14 cellular contexts compared by ENCODE assay signal in genomic region chr4:81215936-81216335, GRCh38. TPM values are rescaled to one million over a fixed set of nuclear protein-coding genes. Genes with fewer than 3 reads are reported as not detected.
DNase-seq lines count a peak whose midpoint lies in the region; ATAC-seq and TF ChIP-seq lines count a peak whose summit lies in the region.
"Had no signal": no experiment of that assay in that cellular context is flagged by ENCODE, and none has a peak within 500 bp of the region (broad histone marks: within the 10 kb centered on the region; RNA-seq: fewer than 3 reads in every experiment).

No MANE protein-coding gene starts in this region.

- H4K20me1 ChIP-seq in hepatocyte (ENCODE audit: insufficient read depth, poor library complexity, severe bottlenecking): no peaks in the 10 kb centered on the region

- H3K4me3 ChIP-seq in WERI-Rb-1 (ENCODE audit: low read depth, low read length) (peak overlapping the region; percentile 51), hepatocyte (no peak overlapping the region)
- H3K4me3 ChIP-seq: K562, uterus had no signal

- no peaks in the 10 kb centered on the region for H3K9me3 ChIP-seq in WERI-Rb-1 (ENCODE audit: severe bottlenecking)
- no peaks in the 10 kb centered on the region for H3K9me3 ChIP-seq in hepatocyte (ENCODE audit: low read depth)
- H3K9me3 ChIP-seq: colonic mucosa, uterus had no signal

- H3K4me2 ChIP-seq in hepatocyte: peak overlapping the region; percentile 95

- H3K36me3 Mint-ChIP-seq in activated CD8-positive, alpha-beta T cell treated with anti-CD3 and anti-CD28 coated beads for 36 hours (ENCODE audit: low read depth): no peaks in the 10 kb centered on the region
- H3K36me3 Mint-ChIP-seq in activated CD8-positive, alpha-beta T cell treated with anti-CD3 and anti-CD28 coated beads, Interleukin-2, amount 10 ng/mL, durations not matched to agents 7 days and 5 days (ENCODE audit: low read depth): no peaks in the 10 kb centered on the region
- no peaks in the 10 kb centered on the region for H3K36me3 Mint-ChIP-seq in stimulated activated effector memory CD8-positive, alpha-beta T cell treated with anti-CD3 and anti-CD28 coated beads, Interleukin-12 subunit alpha, Interleukin-12 subunit beta, amount 100 ng/mL, for 72 hours

- CTCF ChIA-PET in activated CD8-positive, alpha-beta T cell treated with anti-CD3 and anti-CD28 coated beads for 36 hours (lab: Charles Lee): interaction anchor here (1.2 kb wide), 1 partner anchor 56 kb away, joined by 3 read pairs; no protein-coding TSS in a partner anchor
- CTCF ChIA-PET in activated CD8-positive, alpha-beta T cell treated with anti-CD3 and anti-CD28 coated beads, Interleukin-2, amount 10 ng/mL, durations not matched to agents 7 days and 5 days (lab: Charles Lee): no interaction called here

- TF ChIP-seq CTCF in activated CD8-positive, alpha-beta T cell treated with anti-CD3 and anti-CD28 coated beads for 36 hours (IDR thresholded peaks at IDR 0.05): no peak
- TF ChIP-seq CTCF in WERI-Rb-1 (IDR thresholded peaks at IDR 0.05; ENCODE audit: low read depth, low read length): no peak
- TF ChIP-seq CTCF in hepatocyte (IDR thresholded peaks at IDR 0.05; ENCODE audit: poor library complexity): peak; percentile 8

- H3K27me3 ChIP-seq in WERI-Rb-1 (ENCODE audit: insufficient read depth, low read depth, severe bottlenecking) (no peaks in the 10 kb centered on the region), hepatocyte (peaks cover 46% of the 10 kb centered on the region)
- H3K27me3 ChIP-seq: uterus had no signal

- intact Hi-C loops in activated CD8-positive, alpha-beta T cell treated with anti-CD3 and anti-CD28 coated beads for 36 hours (cut with micrococcal nuclease): no loop called here

- peaks cover 12% of the 10 kb centered on the region for H3K4me1 Mint-ChIP-seq in activated CD8-positive, alpha-beta T cell treated with anti-CD3 and anti-CD28 coated beads for 36 hours (ENCODE audit: low read depth)
- H3K4me1 Mint-ChIP-seq in activated CD8-positive, alpha-beta T cell treated with anti-CD3 and anti-CD28 coated beads, Interleukin-2, amount 10 ng/mL, durations not matched to agents 7 days and 5 days (ENCODE audit: low read depth): peaks cover 10% of the 10 kb centered on the region
- peaks cover 4% of the 10 kb centered on the region for H3K4me1 Mint-ChIP-seq in stimulated activated effector memory CD8-positive, alpha-beta T cell treated with anti-CD3 and anti-CD28 coated beads, Interleukin-12 subunit alpha, Interleukin-12 subunit beta, amount 100 ng/mL, for 72 hours

- WGBS in hepatocyte (ENCODE audit: low lambda C conversion rate, missing lambda C conversion rate): 56% methylated on average over 4 of the region's 4 CpGs

- H3K27me3 Mint-ChIP-seq in activated CD8-positive, alpha-beta T cell treated with anti-CD3 and anti-CD28 coated beads for 36 hours: peaks cover 40% of the 10 kb centered on the region
- H3K27me3 Mint-ChIP-seq in activated CD8-positive, alpha-beta T cell treated with anti-CD3 and anti-CD28 coated beads, Interleukin-2, amount 10 ng/mL, durations not matched to agents 7 days and 5 days (ENCODE audit: low read depth): peaks cover 33% of the 10 kb centered on the region

- peak overlapping the region; percentile 75 for H2AFZ ChIP-seq in hepatocyte

- peak overlapping the region; percentile 33 for H3K4me3 Mint-ChIP-seq in activated CD8-positive, alpha-beta T cell treated with anti-CD3 and anti-CD28 coated beads for 36 hours
- H3K4me3 Mint-ChIP-seq in activated CD8-positive, alpha-beta T cell treated with anti-CD3 and anti-CD28 coated beads, Interleukin-2, amount 10 ng/mL, durations not matched to agents 7 days and 5 days: no peak overlapping the region
- peak overlapping the region; percentile 6 for H3K4me3 Mint-ChIP-seq in stimulated activated effector memory CD8-positive, alpha-beta T cell treated with anti-CD3 and anti-CD28 coated beads, Interleukin-12 subunit alpha, Interleukin-12 subunit beta, amount 100 ng/mL, for 72 hours

- H3K4me1 ChIP-seq in hepatocyte (ENCODE audit: insufficient read depth): peaks cover 7% of the 10 kb centered on the region
- H3K4me1 ChIP-seq: colonic mucosa had no signal

- DNase-seq in activated CD8-positive, alpha-beta T cell treated with anti-CD3 and anti-CD28 coated beads for 36 hours: no peak
- DNase-seq in activated CD8-positive, alpha-beta T cell treated with anti-CD3 and anti-CD28 coated beads, Interleukin-2, amount 10 ng/mL, durations not matched to agents 7 days and 5 days: no peak
- DNase-seq in WERI-Rb-1: no peak
- no peak for DNase-seq in hepatocyte (ENCODE audit: low spot score)
- no peak for DNase-seq in stimulated activated effector memory CD8-positive, alpha-beta T cell treated with anti-CD3 and anti-CD28 coated beads, Interleukin-12 subunit alpha, Interleukin-12 subunit beta, amount 100 ng/mL, for 72 hours (ENCODE audit: low spot score in 2 of 2)
- DNase-seq in NAMALWA (ENCODE audit: low spot score): no peak
- DNase-seq in stimulated activated CD4-positive, alpha-beta T cell treated with anti-CD3 and anti-CD28 coated beads, Interleukin-4, amount 100 ng/mL, for 4 hours: no peak
- DNase-seq: activated CD4-positive, alpha-beta memory T cell treated with anti-CD3 and anti-CD28 coated beads, Interleukin-2, amount 10 ng/mL, durations not matched to agents 7 days and 5 days; activated naive CD4-positive, alpha-beta T cell treated with anti-CD3 and anti-CD28 coated beads, Interleukin-2, amount 50 U/mL, for 16 hours; stimulated activated CD4-positive, alpha-beta T cell treated with anti-CD3 and anti-CD28 coated beads, Interleukin-12 subunit alpha, Interleukin-12 subunit beta, amount 100 ng/mL, for 4 hours; uterus had no signal

- no peak for ATAC-seq in activated CD8-positive, alpha-beta T cell treated with anti-CD3 and anti-CD28 coated beads for 36 hours
- no peak for ATAC-seq in activated CD8-positive, alpha-beta T cell treated with anti-CD3 and anti-CD28 coated beads, Interleukin-2, amount 10 ng/mL, durations not matched to agents 7 days and 5 days
- ATAC-seq in stimulated activated effector memory CD8-positive, alpha-beta T cell treated with anti-CD3 and anti-CD28 coated beads, Interleukin-12 subunit alpha, Interleukin-12 subunit beta, amount 100 ng/mL, for 72 hours: no peak
- no peak for ATAC-seq in GM21786 (IDR thresholded peaks at IDR 0.05; ENCODE audit: unreplicated experiment)
- ATAC-seq: K562 had no signal

- H3K27ac ChIP-seq in WERI-Rb-1: no peak overlapping the region
- H3K27ac ChIP-seq in hepatocyte: peak overlapping the region; percentile 89
- H3K27ac ChIP-seq: colonic mucosa, uterus had no signal

- POLR2A ChIA-PET in activated CD8-positive, alpha-beta T cell treated with anti-CD3 and anti-CD28 coated beads for 36 hours (lab: Charles Lee): interaction anchor here (0.7 kb wide), 1 partner anchor 16 kb away, joined by 3 read pairs; no protein-coding TSS in a partner anchor
- POLR2A ChIA-PET in activated CD8-positive, alpha-beta T cell treated with anti-CD3 and anti-CD28 coated beads, Interleukin-2, amount 10 ng/mL, durations not matched to agents 7 days and 5 days (lab: Charles Lee): no interaction called here

- H3K79me2 ChIP-seq in hepatocyte: peaks cover 19% of the 10 kb centered on the region

- no peaks in the 10 kb centered on the region for H3K9me2 ChIP-seq in hepatocyte (replicated peaks; ENCODE audit: insufficient read depth)

- H3K36me3 ChIP-seq in WERI-Rb-1 (no peaks in the 10 kb centered on the region), hepatocyte (replicated peaks; ENCODE audit: insufficient read depth, low read depth) (no peaks in the 10 kb centered on the region)
- H3K36me3 ChIP-seq: colonic mucosa, uterus had no signal

- no peak overlapping the region for H3K27ac Mint-ChIP-seq in activated CD8-positive, alpha-beta T cell treated with anti-CD3 and anti-CD28 coated beads for 36 hours
- H3K27ac Mint-ChIP-seq in activated CD8-positive, alpha-beta T cell treated with anti-CD3 and anti-CD28 coated beads, Interleukin-2, amount 10 ng/mL, durations not matched to agents 7 days and 5 days: no peak overlapping the region
- no peak overlapping the region for H3K27ac Mint-ChIP-seq in stimulated activated effector memory CD8-positive, alpha-beta T cell treated with anti-CD3 and anti-CD28 coated beads, Interleukin-12 subunit alpha, Interleukin-12 subunit beta, amount 100 ng/mL, for 72 hours
- H3K27ac Mint-ChIP-seq: activated CD4-positive, alpha-beta memory T cell treated with anti-CD3 and anti-CD28 coated beads, Interleukin-2, amount 10 ng/mL, durations not matched to agents 7 days and 5 days had no signal

- H3K9me3 Mint-ChIP-seq in activated CD8-positive, alpha-beta T cell treated with anti-CD3 and anti-CD28 coated beads for 36 hours: no peaks in the 10 kb centered on the region
- no peaks in the 10 kb centered on the region for H3K9me3 Mint-ChIP-seq in activated CD8-positive, alpha-beta T cell treated with anti-CD3 and anti-CD28 coated beads, Interleukin-2, amount 10 ng/mL, durations not matched to agents 7 days and 5 days (ENCODE audit: insufficient read depth)
- H3K9me3 Mint-ChIP-seq in stimulated activated effector memory CD8-positive, alpha-beta T cell treated with anti-CD3 and anti-CD28 coated beads, Interleukin-12 subunit alpha, Interleukin-12 subunit beta, amount 100 ng/mL, for 72 hours: peaks cover 2% of the 10 kb centered on the region
- H3K9me3 Mint-ChIP-seq: activated CD4-positive, alpha-beta memory T cell treated with anti-CD3 and anti-CD28 coated beads, Interleukin-2, amount 10 ng/mL, durations not matched to agents 7 days and 5 days had no signal

RNA-seq across cellular contexts. Expression of gene PRKG2, which starts 0.9 kb away (rescaled TPM):
- under 1 TPM; 0.54 to 0.63 TPM for total RNA-seq in activated CD8-positive, alpha-beta T cell treated with anti-CD3 and anti-CD28 coated beads for 36 hours
- under 1 TPM; 0.23 to 0.26 TPM for total RNA-seq in activated CD8-positive, alpha-beta T cell treated with anti-CD3 and anti-CD28 coated beads, Interleukin-2, amount 10 ng/mL, durations not matched to agents 7 days and 5 days
- 16.6 and 17.4 TPM in 2 replicates for total RNA-seq in hepatocyte
- 4.6 and 6.7 TPM in 2 replicates for polyA plus RNA-seq in hepatocyte

Comparison
In these comparisons a context has a peak if more than half of its experiments do, and no peak if none do; other contexts are left out.
1. RNA of gene PRKG2, which starts 0.9 kb away (total RNA-seq): 16.6 to 17.4 TPM in hepatocyte; 0.54 to 0.63 TPM in activated CD8-positive, alpha-beta T cell treated with anti-CD3 and anti-CD28 coated beads for 36 hours and 0.23 to 0.26 TPM in activated CD8-positive, alpha-beta T cell treated with anti-CD3 and anti-CD28 coated beads, Interleukin-2, amount 10 ng/mL, durations not matched to agents 7 days and 5 days; every median in the first group is over 10 times any median in the second.